Comparison of ENCODE assay signal across 24 cellular contexts in the genomic region with DNA sequence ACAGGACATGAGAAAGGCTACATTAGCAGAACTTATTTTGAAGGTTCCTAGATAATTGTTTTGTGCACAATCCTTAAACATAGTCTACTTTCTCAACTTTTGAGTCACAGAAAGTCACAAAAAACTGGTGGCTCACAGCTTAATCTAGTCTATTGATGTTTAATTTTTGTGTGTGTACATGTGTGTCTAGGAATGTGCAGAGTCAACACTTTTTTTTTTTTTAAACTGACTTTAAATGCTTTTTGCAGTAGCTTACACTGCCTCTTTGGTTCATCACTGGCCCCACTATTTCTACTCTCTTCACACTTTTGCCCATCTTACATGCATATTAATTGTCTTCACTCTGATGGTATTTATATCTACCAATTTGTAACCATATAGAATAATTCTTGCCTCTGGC.
DNase-seq lines count a peak whose midpoint lies in the region; ATAC-seq, FAIRE-seq and TF ChIP-seq lines count a peak whose summit lies in the region.
"Had no signal": no experiment of that assay in that cellular context is flagged by ENCODE, and none has a peak within 500 bp of the region (broad histone marks: within the 10 kb centered on the region; RNA-seq: fewer than 3 reads in every experiment).

No MANE protein-coding gene starts in this region.

- no peak overlapping the region for H3K4me2 ChIP-seq in HepG2 (ENCODE audit: low read depth, low read length)
- no peak overlapping the region for H3K4me2 ChIP-seq in GM23248 (ENCODE audit: unreplicated experiment)
- no peak overlapping the region for H3K4me2 ChIP-seq in SK-N-SH
- H3K4me2 ChIP-seq: BLaER1 treated with 17β-estradiol and CSF1 and Interleukin-3, amounts not matched to agents 10 nM and 100 nM had no signal

- intact Hi-C loops in HepG2 (cut with micrococcal nuclease; ENCODE audit: unreplicated experiment) (no loop called here), right lobe of liver (cut with DNase I) (no loop called here)

- no peaks in the 10 kb centered on the region for H3K79me2 ChIP-seq in HepG2 (ENCODE audit: insufficient read depth, low read length)
- H3K79me2 ChIP-seq in GM23248 (ENCODE audit: insufficient read depth), result no peaks in the 10 kb centered on the region
- no peaks in the 10 kb centered on the region for H3K79me2 ChIP-seq in SK-N-SH (ENCODE audit: insufficient read depth)

- DNase-seq in HepG2 (ENCODE audit: low spot score) (no peak), right lobe of liver (no peak), GM23248 (no peak), SK-N-MC (ENCODE audit: low read depth, low spot score) (no peak), GM10248 (ENCODE audit: extremely low spot score) (no peak), NCI-H526 (lab: John Stamatoyannopoulos, UW) (no peak), SK-N-SH (no peak)
- DNase-seq: 8988T; AML-193; Caco-2; Calu3; CD4-positive, alpha-beta T cell; CD8-positive, alpha-beta T cell; DMS79 treated with DMSO at 0.1 percent for 48 hours; GF-D8 had no signal

- H3K4me1 ChIP-seq in HepG2 (ENCODE audit: insufficient read depth, low read length) (no peaks in the 10 kb centered on the region), right lobe of liver (no peaks in the 10 kb centered on the region), GM23248 (ENCODE audit: insufficient read depth) (no peaks in the 10 kb centered on the region), SK-N-SH (ENCODE audit: control insufficient read depth in 1 of 2, insufficient read depth in 2 of 2, low read depth in 1 of 2, low read length in 1 of 2) (no peaks in the 10 kb centered on the region)
- H3K4me1 ChIP-seq: BLaER1 treated with 17β-estradiol and CSF1 and Interleukin-3, amounts not matched to agents 10 nM and 100 nM had no signal

- POLR2A ChIA-PET in HepG2 (lab: Yijun Ruan, JAX), result no interaction called here
- POLR2A ChIA-PET in GM10248 (lab: Yijun Ruan, JAX), result no interaction called here
- POLR2A ChIA-PET in SK-N-SH (lab: Yijun Ruan, JAX), result no interaction called here

- H3K9me3 ChIP-seq in HepG2 (ENCODE audit: low read length) (no peaks in the 10 kb centered on the region; the same call in 1 of the 2 replicates), right lobe of liver (no peaks in the 10 kb centered on the region), GM23248 (ENCODE audit: low read depth) (no peaks in the 10 kb centered on the region), SK-N-MC (ENCODE audit: low read depth, low read length) (no peaks in the 10 kb centered on the region), SK-N-SH (no peaks in the 10 kb centered on the region)
- H3K9me3 ChIP-seq: Caco-2 had no signal

- H3K27me3 ChIP-seq in HepG2 (ENCODE audit: control insufficient read depth in 1 of 2, insufficient read depth in 2 of 2, low read length in 2 of 2) (no peaks in the 10 kb centered on the region; a peak in 1 of 5 replicates), right lobe of liver (no peaks in the 10 kb centered on the region), GM23248 (replicated peaks; ENCODE audit: insufficient read depth) (no peaks in the 10 kb centered on the region), SK-N-SH (ENCODE audit: insufficient read depth) (no peaks in the 10 kb centered on the region)
- H3K27me3 ChIP-seq: BLaER1 treated with 17β-estradiol and CSF1 and Interleukin-3, amounts not matched to agents 10 nM and 100 nM had no signal

- no peak overlapping the region for H3K27ac ChIP-seq in HepG2 (ENCODE audit: extremely low read length, insufficient read depth, low read length)
- H3K27ac ChIP-seq in right lobe of liver, result no peak overlapping the region
- H3K27ac ChIP-seq in GM23248, result no peak overlapping the region
- H3K27ac ChIP-seq in SK-N-MC, result 0 out of 2 replicates have a peak overlapping the region, but pooled peaks have one; percentile 5
- no peak overlapping the region for H3K27ac ChIP-seq in SK-N-SH (ENCODE audit: low read depth in 2 of 2, low read length in 1 of 2)
- H3K27ac ChIP-seq: BLaER1 treated with 17β-estradiol and CSF1 and Interleukin-3, amounts not matched to agents 10 nM and 100 nM; C4-2B had no signal

- no peak for FAIRE-seq in HepG2 (lab: Jason Lieb, UNC)
- FAIRE-seq in islet of Langerhans (lab: Jason Lieb, UNC), result peak; percentile 60
- FAIRE-seq: A204.1, D721Med, G401.6, GM12878, GM12892, GM18507 had no signal

- H2AFZ ChIP-seq in HepG2 (ENCODE audit: low read length) (no peak overlapping the region), GM23248 (0 out of 2 replicates have a peak overlapping the region, but pooled peaks have one; percentile 5), SK-N-SH (ENCODE audit: low read depth) (no peak overlapping the region)

- TF ChIP-seq EP300 in HepG2 (IDR thresholded peaks at IDR 0.05; ENCODE audit: low read depth in 2 of 2, low read length in 2 of 2), result no peak
- no peak for TF ChIP-seq EP300 in HepG2 (CRISPR knock-in tag; IDR thresholded peaks at IDR 0.05; ENCODE audit: borderline replicate concordance)
- TF ChIP-seq EP300 in SK-N-SH (IDR thresholded peaks at IDR 0.05; ENCODE audit: borderline replicate concordance in 1 of 2, low read depth in 1 of 2, low read length in 1 of 2), result no peak

- no peaks in the 10 kb centered on the region for H3K36me3 ChIP-seq in HepG2 (replicated peaks in 1 of 2; ENCODE audit: control insufficient read depth in 1 of 2, insufficient read depth in 2 of 2, low read length in 2 of 2)
- H3K36me3 ChIP-seq in right lobe of liver, result no peaks in the 10 kb centered on the region
- H3K36me3 ChIP-seq in GM23248 (ENCODE audit: low read depth), result no peaks in the 10 kb centered on the region
- H3K36me3 ChIP-seq in SK-N-MC (ENCODE audit: insufficient read depth, low read length), result no peaks in the 10 kb centered on the region
- H3K36me3 ChIP-seq in SK-N-SH (replicated peaks in 1 of 2; ENCODE audit: control insufficient read depth in 1 of 2, insufficient read depth in 2 of 2, low read length in 1 of 2), result no peaks in the 10 kb centered on the region
- H3K36me3 ChIP-seq: BLaER1 treated with 17β-estradiol and CSF1 and Interleukin-3, amounts not matched to agents 10 nM and 100 nM had no signal

- BruUV-seq in HepG2 (replicated peaks; lab: Mats Ljungman, UMichigan), result no TSS peak

- H4K20me1 ChIP-seq in HepG2 (ENCODE audit: insufficient read depth, low read length), result no peaks in the 10 kb centered on the region
- no peaks in the 10 kb centered on the region for H4K20me1 ChIP-seq in GM23248 (ENCODE audit: insufficient read depth)
- no peaks in the 10 kb centered on the region for H4K20me1 ChIP-seq in SK-N-SH (ENCODE audit: insufficient read depth)
- H4K20me1 ChIP-seq: BLaER1 treated with 17β-estradiol and CSF1 and Interleukin-3, amounts not matched to agents 10 nM and 100 nM had no signal

- in situ Hi-C loops in HepG2 (cut with HindIII; ENCODE audit: extremely low pct_ligation_motif_present, low pct_unique_long_range_greater_than_20kb), result no loop called here
- in situ Hi-C loops in GM23248 (cut with MboI), result no loop called here

- H3K4me3 ChIP-seq in HepG2 (replicated peaks in 1 of 3; ENCODE audit: insufficient read depth in 1 of 3, low read depth in 2 of 3, low read length in 3 of 3) (no peak overlapping the region), right lobe of liver (no peak overlapping the region), GM23248 (no peak overlapping the region), SK-N-MC (peak overlapping the region; percentile 15; the same call in 1 of the 2 replicates), SK-N-SH (ENCODE audit: low read depth in 2 of 2, low read length in 1 of 2) (no peak overlapping the region)
- H3K4me3 ChIP-seq: BLaER1 treated with 17β-estradiol and CSF1 and Interleukin-3, amounts not matched to agents 10 nM and 100 nM; GM12878 had no signal

- TF ChIP-seq RAD21 in HepG2 (CRISPR knock-in tag; IDR thresholded peaks at IDR 0.05) (no peak), SK-N-SH (IDR thresholded peaks at IDR 0.05; ENCODE audit: low read length) (no peak)

- no peak for ATAC-seq in HepG2
- ATAC-seq in right lobe of liver, result no peak
- ATAC-seq: CD8-positive, alpha-beta T cell; GM12878 had no signal

- H3K9ac ChIP-seq in HepG2 (ENCODE audit: insufficient read depth, low read depth, low read length), result no peak overlapping the region
- no peak overlapping the region for H3K9ac ChIP-seq in GM23248
- no peak overlapping the region for H3K9ac ChIP-seq in SK-N-MC (ENCODE audit: insufficient read length)
- H3K9ac ChIP-seq in SK-N-SH, result no peak overlapping the region
- H3K9ac ChIP-seq: BLaER1 treated with 17β-estradiol and CSF1 and Interleukin-3, amounts not matched to agents 10 nM and 100 nM had no signal

- H3K9me2 ChIP-seq in GM23248 (ENCODE audit: insufficient read depth) (no peaks in the 10 kb centered on the region), SK-N-SH (no peaks in the 10 kb centered on the region)

- TF ChIP-seq CTCF in HepG2 (CRISPR knock-in tag; IDR thresholded peaks at IDR 0.05) (no peak), right lobe of liver (IDR thresholded peaks at IDR 0.05) (no peak), GM10248 (IDR thresholded peaks at IDR 0.05; ENCODE audit: control extremely low read depth, extremely low read depth, low read depth, missing control alignments) (no peak), SK-N-SH (IDR thresholded peaks at IDR 0.05) (no peak)

- CTCF ChIA-PET in HepG2 (lab: Yijun Ruan, JAX; ENCODE audit: low intra/inter-chr PET ratio, low total read pairs), result no interaction called here
- CTCF ChIA-PET in GM10248 (lab: Yijun Ruan, JAX), result no interaction called here
- CTCF ChIA-PET in SK-N-SH (lab: Yijun Ruan, JAX), result interaction anchor here (0.8 kb wide), 1 partner anchor 19 kb away, joined by 3 read pairs; no protein-coding TSS in a partner anchor

- no peak for TF ChIP-seq POLR2A in HepG2 (IDR thresholded peaks at IDR 0.05; ENCODE audit: insufficient read depth in 1 of 2, low read depth in 2 of 2, low read length in 2 of 2)
- TF ChIP-seq POLR2A in right lobe of liver (IDR thresholded peaks at IDR 0.05), result no peak

- no peaks in the 10 kb centered on the region for H3F3A ChIP-seq in GM23248 (ENCODE audit: insufficient read depth)
- H3F3A ChIP-seq in SK-N-SH (replicated peaks; ENCODE audit: insufficient read depth), result no peaks in the 10 kb centered on the region

TF ChIP-seq in HepG2, 621 proteins besides CTCF, POLR2A, EP300 and RAD21 (continues in another document):
- TF ChIP-seq ZNF430 (CRISPR knock-in tag; IDR thresholded peaks at IDR 0.05) (no peak), MAZ (IDR thresholded peaks at IDR 0.05; ENCODE audit: borderline replicate concordance, low read depth, low read length) (no peak), MAZ (CRISPR knock-in tag; IDR thresholded peaks at IDR 0.05; ENCODE audit: low read depth) (no peak), DR1 (CRISPR knock-in tag; IDR thresholded peaks at IDR 0.05) (no peak)

TF ChIP-seq in SK-N-SH, 30 proteins besides CTCF, POLR2A, EP300 and RAD21 (continues in another document):
- no peak for TF ChIP-seq CHD2 (IDR thresholded peaks at IDR 0.05; ENCODE audit: low read length, partially characterized antibody)
